1 cellular context compared by ENCODE assay signal in the genomic region with DNA sequence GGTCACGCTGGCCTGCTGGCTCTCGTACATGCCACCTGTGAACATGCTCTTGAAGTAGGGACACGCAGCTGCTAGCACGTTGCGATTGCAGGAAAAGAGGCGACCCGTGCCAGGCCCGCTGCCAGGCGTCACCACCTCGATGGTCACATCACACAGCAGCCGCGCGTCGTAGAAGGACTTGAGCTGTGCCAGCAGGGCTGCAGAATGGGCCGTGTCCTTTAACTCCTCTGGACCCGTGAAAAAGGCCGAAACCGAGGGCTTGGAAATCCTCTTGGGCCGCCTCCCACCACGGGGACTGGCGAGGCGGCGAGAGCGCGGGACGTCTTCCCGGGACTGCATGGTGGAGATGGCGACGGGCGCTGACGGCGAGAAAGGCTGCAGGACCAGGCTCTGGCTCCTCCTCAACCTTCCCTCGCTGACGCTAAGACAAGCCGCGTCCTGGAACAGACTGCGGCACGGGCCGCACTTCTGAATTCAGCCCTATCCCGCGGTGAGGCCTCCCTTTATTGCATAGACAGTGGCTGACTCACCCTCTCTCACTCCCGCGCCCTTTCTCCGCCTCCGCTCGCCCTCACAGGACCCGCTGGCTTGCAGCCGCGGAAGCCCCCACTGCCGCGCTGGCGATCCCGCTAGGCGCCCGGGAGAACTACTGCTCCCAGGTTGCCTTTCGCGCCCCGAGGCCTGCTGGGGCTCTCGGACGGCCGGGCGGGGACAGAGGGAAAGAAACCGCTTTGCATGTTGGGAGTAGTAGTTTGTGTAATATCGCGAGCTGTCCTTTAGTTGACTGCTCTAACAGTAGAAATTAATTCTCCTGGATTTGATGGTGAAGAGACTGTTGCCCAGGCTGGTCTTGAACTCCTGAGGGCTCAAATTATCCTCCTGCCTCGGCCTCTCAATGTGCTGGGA.
A peak's percentile ranks its signal among the peaks of the same experiment; 100 is the strongest.
TF ChIP-seq lines count a peak whose summit lies in the region.

A gene with protein sequence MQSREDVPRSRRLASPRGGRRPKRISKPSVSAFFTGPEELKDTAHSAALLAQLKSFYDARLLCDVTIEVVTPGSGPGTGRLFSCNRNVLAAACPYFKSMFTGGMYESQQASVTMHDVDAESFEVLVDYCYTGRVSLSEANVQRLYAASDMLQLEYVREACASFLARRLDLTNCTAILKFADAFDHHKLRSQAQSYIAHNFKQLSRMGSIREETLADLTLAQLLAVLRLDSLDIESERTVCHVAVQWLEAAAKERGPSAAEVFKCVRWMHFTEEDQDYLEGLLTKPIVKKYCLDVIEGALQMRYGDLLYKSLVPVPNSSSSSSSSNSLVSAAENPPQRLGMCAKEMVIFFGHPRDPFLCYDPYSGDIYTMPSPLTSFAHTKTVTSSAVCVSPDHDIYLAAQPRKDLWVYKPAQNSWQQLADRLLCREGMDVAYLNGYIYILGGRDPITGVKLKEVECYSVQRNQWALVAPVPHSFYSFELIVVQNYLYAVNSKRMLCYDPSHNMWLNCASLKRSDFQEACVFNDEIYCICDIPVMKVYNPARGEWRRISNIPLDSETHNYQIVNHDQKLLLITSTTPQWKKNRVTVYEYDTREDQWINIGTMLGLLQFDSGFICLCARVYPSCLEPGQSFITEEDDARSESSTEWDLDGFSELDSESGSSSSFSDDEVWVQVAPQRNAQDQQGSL (minus strand): TSS at position 651 of the 906 bp plus-strand sequence. CDS start 312 bp downstream, at position 339.

TF ChIP-seq in HepG2, 621 proteins besides CTCF, POLR2A, EP300 and RAD21 (continued from another document and continues in another):
- TF ChIP-seq MZF1 (CRISPR knock-in tag; IDR thresholded peaks at IDR 0.05; ENCODE audit: borderline replicate concordance) (no peak), SMC3 (IDR thresholded peaks at IDR 0.05; ENCODE audit: low read length) (no peak), HOXA9 (CRISPR knock-in tag; IDR thresholded peaks at IDR 0.05; ENCODE audit: borderline replicate concordance) (peak; percentile 30; the same call in 1 of the 2 replicates), ZNF782 (CRISPR knock-in tag; IDR thresholded peaks at IDR 0.05; ENCODE audit: borderline replicate concordance) (peak; percentile 77; the same call in 1 of the 2 replicates), RARG (CRISPR knock-in tag; IDR thresholded peaks at IDR 0.05; ENCODE audit: low read depth) (no peak), ZNF552 (CRISPR knock-in tag; IDR thresholded peaks at IDR 0.05; ENCODE audit: borderline replicate concordance) (no peak), PAX8 (CRISPR knock-in tag; IDR thresholded peaks at IDR 0.05; ENCODE audit: borderline replicate concordance) (no peak), NFYC (CRISPR knock-in tag; IDR thresholded peaks at IDR 0.05) (peak; percentile 26; the same call in 1 of the 2 replicates), RFX1 (IDR thresholded peaks at IDR 0.05) (no peak), EEA1 (CRISPR knock-in tag; IDR thresholded peaks at IDR 0.05; ENCODE audit: borderline replicate concordance) (0 out of 2 replicates have a peak, but pooled peaks have one; percentile 19), GTF2F1 (IDR thresholded peaks at IDR 0.05; ENCODE audit: low read length) (no peak), MYNN (CRISPR knock-in tag; IDR thresholded peaks at IDR 0.05; ENCODE audit: low read depth) (no peak), ZNF550 (CRISPR knock-in tag; IDR thresholded peaks at IDR 0.05; ENCODE audit: borderline replicate concordance) (no peak; the same call in 1 of the 2 replicates), RAD51 (IDR thresholded peaks at IDR 0.05; ENCODE audit: borderline replicate concordance) (no peak), KAT8 (CRISPR knock-in tag; IDR thresholded peaks at IDR 0.05) (peak; percentile 87), EZH2 (conservative IDR thresholded peaks at IDR 0.05; ENCODE audit: low read depth, low read length) (no peak), ZNF768 (CRISPR knock-in tag; IDR thresholded peaks at IDR 0.05) (peak; percentile 44; the same call in 1 of the 2 replicates), ZBTB42 (CRISPR knock-in tag; IDR thresholded peaks at IDR 0.05) (peak; percentile 62; the same call in 1 of the 2 replicates), SMAD3 (CRISPR knock-in tag; IDR thresholded peaks at IDR 0.05) (no peak), ZNF589 (CRISPR knock-in tag; conservative IDR thresholded peaks at IDR 0.05) (peak; percentile 60; the same call in 1 of the 2 replicates)
- TF ChIP-seq, protein P1, sequence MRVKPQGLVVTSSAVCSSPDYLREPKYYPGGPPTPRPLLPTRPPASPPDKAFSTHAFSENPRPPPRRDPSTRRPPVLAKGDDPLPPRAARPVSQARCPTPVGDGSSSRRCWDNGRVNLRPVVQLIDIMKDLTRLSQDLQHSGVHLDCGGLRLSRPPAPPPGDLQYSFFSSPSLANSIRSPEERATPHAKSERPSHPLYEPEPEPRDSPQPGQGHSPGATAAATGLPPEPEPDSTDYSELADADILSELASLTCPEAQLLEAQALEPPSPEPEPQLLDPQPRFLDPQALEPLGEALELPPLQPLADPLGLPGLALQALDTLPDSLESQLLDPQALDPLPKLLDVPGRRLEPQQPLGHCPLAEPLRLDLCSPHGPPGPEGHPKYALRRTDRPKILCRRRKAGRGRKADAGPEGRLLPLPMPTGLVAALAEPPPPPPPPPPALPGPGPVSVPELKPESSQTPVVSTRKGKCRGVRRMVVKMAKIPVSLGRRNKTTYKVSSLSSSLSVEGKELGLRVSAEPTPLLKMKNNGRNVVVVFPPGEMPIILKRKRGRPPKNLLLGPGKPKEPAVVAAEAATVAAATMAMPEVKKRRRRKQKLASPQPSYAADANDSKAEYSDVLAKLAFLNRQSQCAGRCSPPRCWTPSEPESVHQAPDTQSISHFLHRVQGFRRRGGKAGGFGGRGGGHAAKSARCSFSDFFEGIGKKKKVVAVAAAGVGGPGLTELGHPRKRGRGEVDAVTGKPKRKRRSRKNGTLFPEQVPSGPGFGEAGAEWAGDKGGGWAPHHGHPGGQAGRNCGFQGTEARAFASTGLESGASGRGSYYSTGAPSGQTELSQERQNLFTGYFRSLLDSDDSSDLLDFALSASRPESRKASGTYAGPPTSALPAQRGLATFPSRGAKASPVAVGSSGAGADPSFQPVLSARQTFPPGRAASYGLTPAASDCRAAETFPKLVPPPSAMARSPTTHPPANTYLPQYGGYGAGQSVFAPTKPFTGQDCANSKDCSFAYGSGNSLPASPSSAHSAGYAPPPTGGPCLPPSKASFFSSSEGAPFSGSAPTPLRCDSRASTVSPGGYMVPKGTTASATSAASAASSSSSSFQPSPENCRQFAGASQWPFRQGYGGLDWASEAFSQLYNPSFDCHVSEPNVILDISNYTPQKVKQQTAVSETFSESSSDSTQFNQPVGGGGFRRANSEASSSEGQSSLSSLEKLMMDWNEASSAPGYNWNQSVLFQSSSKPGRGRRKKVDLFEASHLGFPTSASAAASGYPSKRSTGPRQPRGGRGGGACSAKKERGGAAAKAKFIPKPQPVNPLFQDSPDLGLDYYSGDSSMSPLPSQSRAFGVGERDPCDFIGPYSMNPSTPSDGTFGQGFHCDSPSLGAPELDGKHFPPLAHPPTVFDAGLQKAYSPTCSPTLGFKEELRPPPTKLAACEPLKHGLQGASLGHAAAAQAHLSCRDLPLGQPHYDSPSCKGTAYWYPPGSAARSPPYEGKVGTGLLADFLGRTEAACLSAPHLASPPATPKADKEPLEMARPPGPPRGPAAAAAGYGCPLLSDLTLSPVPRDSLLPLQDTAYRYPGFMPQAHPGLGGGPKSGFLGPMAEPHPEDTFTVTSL (CRISPR knock-in tag; IDR thresholded peaks at IDR 0.05; ENCODE audit: borderline replicate concordance) = peak; percentile 57
- TF ChIP-seq, protein P2, sequence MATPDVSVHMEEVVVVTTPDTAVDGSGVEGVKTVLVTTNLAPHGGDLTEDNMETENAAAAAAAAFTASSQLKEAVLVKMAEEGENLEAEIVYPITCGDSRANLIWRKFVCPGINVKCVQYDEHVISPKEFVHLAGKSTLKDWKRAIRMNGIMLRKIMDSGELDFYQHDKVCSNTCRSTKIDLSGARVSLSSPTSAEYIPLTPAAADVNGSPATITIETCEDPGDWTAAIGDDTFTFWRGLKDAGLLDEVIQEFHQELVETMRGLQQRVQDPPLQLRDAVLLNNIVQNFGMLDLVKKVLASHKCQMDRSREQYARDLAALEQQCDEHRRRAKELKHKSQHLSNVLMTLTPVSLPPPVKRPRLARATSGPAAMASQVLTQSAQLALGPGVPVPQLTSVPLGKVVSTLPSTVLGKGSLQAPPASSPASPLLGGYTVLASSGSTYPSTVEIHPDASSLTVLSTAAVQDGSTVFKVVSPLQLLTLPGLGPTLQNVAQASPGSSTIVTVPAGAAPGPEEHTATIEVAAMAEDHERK (CRISPR knock-in tag; IDR thresholded peaks at IDR 0.05; ENCODE audit: low read depth) = peak; percentile 35; the same call in 1 of the 2 replicates
- TF ChIP-seq, protein P3, sequence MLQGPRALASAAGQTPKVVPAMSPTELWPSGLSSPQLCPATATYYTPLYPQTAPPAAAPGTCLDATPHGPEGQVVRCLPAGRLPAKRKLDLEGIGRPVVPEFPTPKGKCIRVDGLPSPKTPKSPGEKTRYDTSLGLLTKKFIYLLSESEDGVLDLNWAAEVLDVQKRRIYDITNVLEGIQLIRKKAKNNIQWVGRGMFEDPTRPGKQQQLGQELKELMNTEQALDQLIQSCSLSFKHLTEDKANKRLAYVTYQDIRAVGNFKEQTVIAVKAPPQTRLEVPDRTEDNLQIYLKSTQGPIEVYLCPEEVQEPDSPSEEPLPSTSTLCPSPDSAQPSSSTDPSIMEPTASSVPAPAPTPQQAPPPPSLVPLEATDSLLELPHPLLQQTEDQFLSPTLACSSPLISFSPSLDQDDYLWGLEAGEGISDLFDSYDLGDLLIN (CRISPR knock-in tag; IDR thresholded peaks at IDR 0.05; ENCODE audit: borderline replicate concordance) = peak; percentile 31; the same call in 1 of the 2 replicates
- TF ChIP-seq, protein P4, sequence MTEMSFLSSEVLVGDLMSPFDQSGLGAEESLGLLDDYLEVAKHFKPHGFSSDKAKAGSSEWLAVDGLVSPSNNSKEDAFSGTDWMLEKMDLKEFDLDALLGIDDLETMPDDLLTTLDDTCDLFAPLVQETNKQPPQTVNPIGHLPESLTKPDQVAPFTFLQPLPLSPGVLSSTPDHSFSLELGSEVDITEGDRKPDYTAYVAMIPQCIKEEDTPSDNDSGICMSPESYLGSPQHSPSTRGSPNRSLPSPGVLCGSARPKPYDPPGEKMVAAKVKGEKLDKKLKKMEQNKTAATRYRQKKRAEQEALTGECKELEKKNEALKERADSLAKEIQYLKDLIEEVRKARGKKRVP (CRISPR knock-in tag; IDR thresholded peaks at IDR 0.05) = peak in 1 of 2 experiments; percentile 87; a peak in 2 of 4 replicates
- TF ChIP-seq, protein P5, sequence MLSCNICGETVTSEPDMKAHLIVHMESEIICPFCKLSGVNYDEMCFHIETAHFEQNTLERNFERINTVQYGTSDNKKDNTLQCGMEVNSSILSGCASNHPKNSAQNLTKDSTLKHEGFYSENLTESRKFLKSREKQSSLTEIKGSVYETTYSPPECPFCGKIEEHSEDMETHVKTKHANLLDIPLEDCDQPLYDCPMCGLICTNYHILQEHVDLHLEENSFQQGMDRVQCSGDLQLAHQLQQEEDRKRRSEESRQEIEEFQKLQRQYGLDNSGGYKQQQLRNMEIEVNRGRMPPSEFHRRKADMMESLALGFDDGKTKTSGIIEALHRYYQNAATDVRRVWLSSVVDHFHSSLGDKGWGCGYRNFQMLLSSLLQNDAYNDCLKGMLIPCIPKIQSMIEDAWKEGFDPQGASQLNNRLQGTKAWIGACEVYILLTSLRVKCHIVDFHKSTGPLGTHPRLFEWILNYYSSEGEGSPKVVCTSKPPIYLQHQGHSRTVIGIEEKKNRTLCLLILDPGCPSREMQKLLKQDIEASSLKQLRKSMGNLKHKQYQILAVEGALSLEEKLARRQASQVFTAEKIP (CRISPR knock-in tag; IDR thresholded peaks at IDR 0.05; ENCODE audit: borderline replicate concordance) = no peak
- TF ChIP-seq, protein P6, sequence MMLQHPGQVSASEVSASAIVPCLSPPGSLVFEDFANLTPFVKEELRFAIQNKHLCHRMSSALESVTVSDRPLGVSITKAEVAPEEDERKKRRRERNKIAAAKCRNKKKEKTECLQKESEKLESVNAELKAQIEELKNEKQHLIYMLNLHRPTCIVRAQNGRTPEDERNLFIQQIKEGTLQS (CRISPR knock-in tag; IDR thresholded peaks at IDR 0.05) = peak; percentile 89; the same call in 1 of the 2 replicates
- TF ChIP-seq, protein P7, sequence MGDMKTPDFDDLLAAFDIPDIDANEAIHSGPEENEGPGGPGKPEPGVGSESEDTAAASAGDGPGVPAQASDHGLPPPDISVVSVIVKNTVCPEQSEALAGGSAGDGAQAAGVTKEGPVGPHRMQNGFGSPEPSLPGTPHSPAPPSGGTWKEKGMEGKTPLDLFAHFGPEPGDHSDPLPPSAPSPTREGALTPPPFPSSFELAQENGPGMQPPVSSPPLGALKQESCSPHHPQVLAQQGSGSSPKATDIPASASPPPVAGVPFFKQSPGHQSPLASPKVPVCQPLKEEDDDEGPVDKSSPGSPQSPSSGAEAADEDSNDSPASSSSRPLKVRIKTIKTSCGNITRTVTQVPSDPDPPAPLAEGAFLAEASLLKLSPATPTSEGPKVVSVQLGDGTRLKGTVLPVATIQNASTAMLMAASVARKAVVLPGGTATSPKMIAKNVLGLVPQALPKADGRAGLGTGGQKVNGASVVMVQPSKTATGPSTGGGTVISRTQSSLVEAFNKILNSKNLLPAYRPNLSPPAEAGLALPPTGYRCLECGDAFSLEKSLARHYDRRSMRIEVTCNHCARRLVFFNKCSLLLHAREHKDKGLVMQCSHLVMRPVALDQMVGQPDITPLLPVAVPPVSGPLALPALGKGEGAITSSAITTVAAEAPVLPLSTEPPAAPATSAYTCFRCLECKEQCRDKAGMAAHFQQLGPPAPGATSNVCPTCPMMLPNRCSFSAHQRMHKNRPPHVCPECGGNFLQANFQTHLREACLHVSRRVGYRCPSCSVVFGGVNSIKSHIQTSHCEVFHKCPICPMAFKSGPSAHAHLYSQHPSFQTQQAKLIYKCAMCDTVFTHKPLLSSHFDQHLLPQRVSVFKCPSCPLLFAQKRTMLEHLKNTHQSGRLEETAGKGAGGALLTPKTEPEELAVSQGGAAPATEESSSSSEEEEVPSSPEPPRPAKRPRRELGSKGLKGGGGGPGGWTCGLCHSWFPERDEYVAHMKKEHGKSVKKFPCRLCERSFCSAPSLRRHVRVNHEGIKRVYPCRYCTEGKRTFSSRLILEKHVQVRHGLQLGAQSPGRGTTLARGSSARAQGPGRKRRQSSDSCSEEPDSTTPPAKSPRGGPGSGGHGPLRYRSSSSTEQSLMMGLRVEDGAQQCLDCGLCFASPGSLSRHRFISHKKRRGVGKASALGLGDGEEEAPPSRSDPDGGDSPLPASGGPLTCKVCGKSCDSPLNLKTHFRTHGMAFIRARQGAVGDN (CRISPR knock-in tag; IDR thresholded peaks at IDR 0.05) = peak; percentile 93
- TF ChIP-seq, protein P8, sequence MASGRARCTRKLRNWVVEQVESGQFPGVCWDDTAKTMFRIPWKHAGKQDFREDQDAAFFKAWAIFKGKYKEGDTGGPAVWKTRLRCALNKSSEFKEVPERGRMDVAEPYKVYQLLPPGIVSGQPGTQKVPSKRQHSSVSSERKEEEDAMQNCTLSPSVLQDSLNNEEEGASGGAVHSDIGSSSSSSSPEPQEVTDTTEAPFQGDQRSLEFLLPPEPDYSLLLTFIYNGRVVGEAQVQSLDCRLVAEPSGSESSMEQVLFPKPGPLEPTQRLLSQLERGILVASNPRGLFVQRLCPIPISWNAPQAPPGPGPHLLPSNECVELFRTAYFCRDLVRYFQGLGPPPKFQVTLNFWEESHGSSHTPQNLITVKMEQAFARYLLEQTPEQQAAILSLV (CRISPR knock-in tag; IDR thresholded peaks at IDR 0.05; ENCODE audit: borderline replicate concordance) = peak; percentile 82; the same call in 1 of the 2 replicates
- TF ChIP-seq, protein P9, sequence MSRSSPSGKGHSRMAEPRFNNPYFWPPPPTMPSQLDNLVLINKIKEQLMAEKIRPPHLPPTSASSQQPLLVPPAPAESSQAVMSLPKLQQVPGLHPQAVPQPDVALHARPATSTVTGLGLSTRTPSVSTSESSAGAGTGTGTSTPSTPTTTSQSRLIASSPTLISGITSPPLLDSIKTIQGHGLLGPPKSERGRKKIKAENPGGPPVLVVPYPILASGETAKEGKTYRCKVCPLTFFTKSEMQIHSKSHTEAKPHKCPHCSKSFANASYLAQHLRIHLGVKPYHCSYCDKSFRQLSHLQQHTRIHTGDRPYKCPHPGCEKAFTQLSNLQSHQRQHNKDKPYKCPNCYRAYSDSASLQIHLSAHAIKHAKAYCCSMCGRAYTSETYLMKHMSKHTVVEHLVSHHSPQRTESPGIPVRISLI (CRISPR knock-in tag; IDR thresholded peaks at IDR 0.05; ENCODE audit: borderline replicate concordance) = no peak; the same call in 1 of the 2 replicates
